In genomic region chr14:58807271-58807670, GRCh38 we compare ENCODE assay signal across 23 cellular contexts.
DNase-seq lines count a peak whose midpoint lies in the region; ATAC-seq and TF ChIP-seq lines count a peak whose summit lies in the region.
"Had no signal": no experiment of that assay in that cellular context is flagged by ENCODE, and none has a peak within 500 bp of the region (broad histone marks: within the 10 kb centered on the region; RNA-seq: fewer than 3 reads in every experiment).

No MANE protein-coding gene starts in this region.

- no peak overlapping the region for H3K9ac ChIP-seq in IMR-90 (ENCODE audit: low read depth, low read length)
- H3K9ac ChIP-seq in smooth muscle cell (ENCODE audit: low read depth): no peak overlapping the region
- H3K9ac ChIP-seq: KMS-11 had no signal

- H3K4ac ChIP-seq in IMR-90 (ENCODE audit: low read depth, low read length): no peak overlapping the region

- BruUV-seq in IMR-90 (replicated peaks; lab: Mats Ljungman, UMichigan): no TSS peak

- dilution Hi-C loops in IMR-90 (cut with HindIII; ENCODE audit: low sequenced_read_pairs, unreplicated experiment): no loop called here

- POLR2A ChIA-PET in IMR-90 (lab: Charles Lee; ENCODE audit: unreplicated experiment): no interaction called here

- H3K79me1 ChIP-seq in IMR-90 (ENCODE audit: low read depth in 1 of 2, low read length in 2 of 2): no peaks in the 10 kb centered on the region

- H2BK20ac ChIP-seq in IMR-90 (ENCODE audit: low read depth, low read length): no peak overlapping the region

- H3K79me2 ChIP-seq in smooth muscle cell (ENCODE audit: low read depth): no peaks in the 10 kb centered on the region

- H4K8ac ChIP-seq in IMR-90 (ENCODE audit: low read depth in 2 of 2, low read length in 2 of 2): no peak overlapping the region

- no peak overlapping the region for H3K23ac ChIP-seq in IMR-90 (ENCODE audit: low read depth, low read length)

- H3K56ac ChIP-seq in IMR-90 (ENCODE audit: extremely low read depth, insufficient read depth, low read length): no peak overlapping the region

- no peak overlapping the region for H4K91ac ChIP-seq in IMR-90 (ENCODE audit: insufficient read depth, low read depth, low read length)

- H3K4me3 ChIP-seq in IMR-90 (ENCODE audit: insufficient read depth, low read depth, low read length) (no peak overlapping the region), fibroblast of villous mesenchyme (ENCODE audit: low read depth, low read length) (no peak overlapping the region), smooth muscle cell (no peak overlapping the region), gastrocnemius medialis (no peak overlapping the region), esophagus muscularis mucosa (no peak overlapping the region)
- H3K4me3 ChIP-seq: SJCRH30 had no signal

- ATAC-seq in IMR-90 (ENCODE audit: low read depth): no peak
- ATAC-seq in gastrocnemius medialis: no peak
- no peak for ATAC-seq in GM21381 (IDR thresholded peaks at IDR 0.05; ENCODE audit: unreplicated experiment)
- ATAC-seq: PC-3, Right ventricle myocardium inferior, T-cell had no signal

- no peak for TF ChIP-seq RAD21 in IMR-90 (IDR thresholded peaks at IDR 0.05; ENCODE audit: low read length)

- H2BK5ac ChIP-seq in IMR-90 (ENCODE audit: low read depth, low read length, poor library complexity, severe bottlenecking): no peak overlapping the region

- no peaks in the 10 kb centered on the region for H3F3A ChIP-seq in smooth muscle cell (ENCODE audit: low read depth)

- H3K27ac ChIP-seq in IMR-90 (ENCODE audit: insufficient read depth, low read length) (no peak overlapping the region), smooth muscle cell (ENCODE audit: low read depth) (peak overlapping the region; percentile 8), gastrocnemius medialis (no peak overlapping the region), esophagus muscularis mucosa (replicated peaks in 1 of 4) (no peak overlapping the region)
- H3K27ac ChIP-seq: KMS-11, SJCRH30 had no signal

- TF ChIP-seq CTCF in IMR-90 (conservative IDR thresholded peaks at IDR 0.05; ENCODE audit: low read depth, low read length) (no peak), fibroblast of villous mesenchyme (IDR thresholded peaks at IDR 0.05; ENCODE audit: insufficient read depth, low read depth, low read length) (no peak), smooth muscle cell (IDR thresholded peaks at IDR 0.05; ENCODE audit: borderline replicate concordance, insufficient read depth, poor library complexity, severe bottlenecking) (no peak), gastrocnemius medialis (IDR thresholded peaks at IDR 0.05 in 4 of 5, conservative IDR thresholded peaks at IDR 0.05 in 1 of 5) (no peak), esophagus muscularis mucosa (IDR thresholded peaks at IDR 0.05) (no peak)

- DNase-seq in IMR-90: no peak
- DNase-seq in amniotic epithelial cell (ENCODE audit: low read depth): peak; percentile 81
- peak; percentile 21 for DNase-seq in fibroblast of villous mesenchyme (ENCODE audit: low read depth)
- DNase-seq in smooth muscle cell (lab: John Stamatoyannopoulos, UW; ENCODE audit: unreplicated experiment): no peak
- DNase-seq in gastrocnemius medialis: no peak
- no peak for DNase-seq in esophagus muscularis mucosa (ENCODE audit: extremely low spot score)
- DNase-seq: BE2C; DMS153; DND-41; NCI-H1092; NCI-H1417 treated with DMSO at 0.1 percent for 48 hours; NCI-H1694 treated with DMSO at 0.1 percent for 48 hours; NCI-H2081; NCI-H2171 treated with DMSO at 0.1 percent for 48 hours; NCI-H524; NCI-H82; NK-92 treated with Interleukin-12 subunit alpha and Interleukin-12 subunit beta, amount 100 ng/mL, for 24 hours; PC-3; SJCRH30; T-cell had no signal

- H3K4me2 ChIP-seq in IMR-90 (ENCODE audit: low read depth, low read length) (no peak overlapping the region), smooth muscle cell (peak overlapping the region; percentile 3)
- H3K4me2 ChIP-seq: KMS-11 had no signal

- H2BK120ac ChIP-seq in IMR-90 (ENCODE audit: low read depth, low read length): no peak overlapping the region

- CTCF ChIA-PET in IMR-90 (lab: Yijun Ruan, JAX): no interaction called here

- H2AK5ac ChIP-seq in IMR-90 (ENCODE audit: low read depth, low read length): no peak overlapping the region

- no peak overlapping the region for H3K14ac ChIP-seq in IMR-90 (replicated peaks; ENCODE audit: low read depth, low read length)

- H3K18ac ChIP-seq in IMR-90 (ENCODE audit: low read depth, low read length): no peak overlapping the region

- H4K20me1 ChIP-seq in IMR-90 (ENCODE audit: insufficient read depth, low read length) (no peaks in the 10 kb centered on the region), smooth muscle cell (ENCODE audit: low read depth) (no peaks in the 10 kb centered on the region)

- TF ChIP-seq POLR2A in IMR-90 (IDR thresholded peaks at IDR 0.05; ENCODE audit: low read depth, low read length) (no peak), gastrocnemius medialis (IDR thresholded peaks at IDR 0.05) (no peak), esophagus muscularis mucosa (IDR thresholded peaks at IDR 0.05; ENCODE audit: low read depth) (no peak)

- H3K9me3 ChIP-seq in IMR-90 (ENCODE audit: control insufficient read depth, insufficient read depth, low read length): 0 out of 2 replicates have a peak, but pooled peaks cover 2% of the 10 kb centered on the region
- H3K9me3 ChIP-seq in smooth muscle cell (replicated peaks; ENCODE audit: low read depth): no peaks in the 10 kb centered on the region
- H3K9me3 ChIP-seq in gastrocnemius medialis: no peaks in the 10 kb centered on the region
- H3K9me3 ChIP-seq in esophagus muscularis mucosa: no peaks in the 10 kb centered on the region
- H3K9me3 ChIP-seq: BE2C, SJCRH30 had no signal

- no peaks in the 10 kb centered on the region for H3K9me1 ChIP-seq in IMR-90 (ENCODE audit: insufficient read depth, low read length)

- no peak overlapping the region for H4K5ac ChIP-seq in IMR-90 (ENCODE audit: low read depth, low read length)

- no peaks in the 10 kb centered on the region for H3K36me3 ChIP-seq in IMR-90 (ENCODE audit: control insufficient read depth, insufficient read depth, low read length)
- no peaks in the 10 kb centered on the region for H3K36me3 ChIP-seq in smooth muscle cell (ENCODE audit: low read depth)
- no peaks in the 10 kb centered on the region for H3K36me3 ChIP-seq in gastrocnemius medialis
- H3K36me3 ChIP-seq in esophagus muscularis mucosa: no peaks in the 10 kb centered on the region
- H3K36me3 ChIP-seq: BE2C, SJCRH30 had no signal

- H3K4me1 ChIP-seq in IMR-90 (ENCODE audit: control insufficient read depth, insufficient read depth, low read length) (no peaks in the 10 kb centered on the region), smooth muscle cell (ENCODE audit: low read depth) (no peaks in the 10 kb centered on the region), gastrocnemius medialis (peaks cover 4 to 11% of the 10 kb centered on the region in 2 donors), esophagus muscularis mucosa (peaks cover 0 to 9% (median 0%) of the 10 kb centered on the region in 4 donors)

- intact Hi-C loops in IMR-90 (cut with micrococcal nuclease) (no loop called here), gastrocnemius medialis (cut with DNase I; ENCODE audit: low total_unique reads) (no loop called here), esophagus muscularis mucosa (cut with DNase I) (no loop called here)

- no peak overlapping the region for H2AK9ac ChIP-seq in IMR-90 (replicated peaks; ENCODE audit: low read depth, low read length, poor library complexity)

- no peak overlapping the region for H2BK15ac ChIP-seq in IMR-90 (ENCODE audit: low read depth, low read length)

- in situ Hi-C loops in IMR-90 (cut with MboI; ENCODE audit: low sequenced_read_pairs) (no loop called here), gastrocnemius medialis (cut with MboI; ENCODE audit: low sequenced_read_pairs in 4 of 4) (no loop called here)

- TF ChIP-seq EP300 in esophagus muscularis mucosa (IDR thresholded peaks at IDR 0.05): no peak

- H3K27me3 ChIP-seq in IMR-90 (ENCODE audit: control insufficient read depth, insufficient read depth, low read length): peaks cover 4% of the 10 kb centered on the region; the same call in 1 of the 2 replicates
- H3K27me3 ChIP-seq in smooth muscle cell (ENCODE audit: low read depth): no peaks in the 10 kb centered on the region
- H3K27me3 ChIP-seq in gastrocnemius medialis: no peaks in the 10 kb centered on the region
- no peaks in the 10 kb centered on the region for H3K27me3 ChIP-seq in esophagus muscularis mucosa
- H3K27me3 ChIP-seq: BE2C, SJCRH30 had no signal

- no peak overlapping the region for H2AFZ ChIP-seq in IMR-90 (replicated peaks; ENCODE audit: low read length, poor library complexity)
- no peak overlapping the region for H2AFZ ChIP-seq in smooth muscle cell (ENCODE audit: low read depth)

TF ChIP-seq in IMR-90, 13 proteins besides CTCF, POLR2A, EP300 and RAD21:
- TF ChIP-seq CEBPB (IDR thresholded peaks at IDR 0.05; ENCODE audit: low read depth, low read length) (0 out of 2 replicates have a peak, but pooled peaks have one; percentile 27), MXI1 (IDR thresholded peaks at IDR 0.05; ENCODE audit: borderline replicate concordance, low read depth, low read length) (no peak)

Comparison
In these comparisons a context has a peak if more than half of its experiments do, and no peak if none do; other contexts are left out.
1. DNase-seq: peak in amniotic epithelial cell (single experiment) and fibroblast of villous mesenchyme (single experiment); none in IMR-90 (single experiment), smooth muscle cell (single experiment), gastrocnemius medialis (0 of 2) and esophagus muscularis mucosa (single experiment).